17 cellular contexts compared by ENCODE assay signal in the genomic region with DNA sequence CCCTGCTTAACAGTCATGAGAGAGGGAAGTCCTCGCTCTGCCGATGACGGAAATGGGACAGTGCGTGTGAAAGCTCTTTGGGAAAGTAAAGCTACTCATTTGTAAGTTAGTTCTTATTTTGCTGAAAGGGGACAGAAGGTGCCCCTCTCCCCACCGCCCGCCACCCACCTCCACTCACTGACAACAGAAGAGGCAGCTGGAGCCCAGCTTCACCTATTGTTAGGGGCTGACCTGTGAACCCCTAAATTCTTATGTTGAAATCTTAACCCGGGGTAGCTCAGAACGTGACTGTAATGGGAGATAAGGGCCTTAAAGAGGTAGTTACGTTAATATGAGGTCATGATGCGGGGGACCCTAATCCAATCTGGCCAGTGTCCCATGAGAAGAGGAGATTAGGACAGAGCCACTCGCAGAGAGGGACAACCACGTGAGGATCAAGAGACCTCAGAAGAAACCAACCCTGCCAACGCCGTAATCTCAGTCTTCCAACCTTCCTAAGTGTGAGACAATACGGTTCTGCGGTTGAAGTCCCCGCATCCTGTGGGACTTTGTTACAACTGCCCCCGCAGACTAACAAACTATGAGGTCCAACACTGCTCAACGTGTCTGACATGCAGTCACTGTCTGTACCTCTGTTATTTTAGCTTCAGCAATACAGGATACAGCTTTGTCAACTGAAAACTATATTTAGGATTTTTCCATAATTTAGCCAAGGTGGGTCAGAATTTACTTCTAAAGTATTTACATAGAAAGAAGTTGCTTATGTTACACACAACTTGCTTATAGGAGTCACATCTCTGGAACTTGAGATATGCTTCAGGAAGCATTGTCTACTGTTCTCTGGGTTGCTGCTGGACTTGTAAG. TPM values are rescaled to one million over a fixed set of nuclear protein-coding genes. Genes with fewer than 3 reads are reported as not detected.
DNase-seq lines count a peak whose midpoint lies in the region; ATAC-seq and TF ChIP-seq lines count a peak whose summit lies in the region.
"Had no signal": no experiment of that assay in that cellular context is flagged by ENCODE, and none has a peak within 500 bp of the region (broad histone marks: within the 10 kb centered on the region; RNA-seq: fewer than 3 reads in every experiment).

No MANE protein-coding gene starts in this region.

- H3K4me3 ChIP-seq in right lobe of liver (no peak overlapping the region), testis (no peak overlapping the region)

- ATAC-seq in right lobe of liver, result no peak
- no peak for ATAC-seq in HG02678 (IDR thresholded peaks at IDR 0.05; ENCODE audit: unreplicated experiment)

- H3K36me3 ChIP-seq in right lobe of liver (peaks cover 0 to 4% (median 0%) of the 10 kb centered on the region in 4 donors), testis (ENCODE audit: low read depth, missing control alignments) (no peaks in the 10 kb centered on the region)

- TF ChIP-seq CTCF in right lobe of liver (IDR thresholded peaks at IDR 0.05) (no peak), testis (IDR thresholded peaks at IDR 0.05) (no peak)

- intact Hi-C loops in right lobe of liver (cut with DNase I) (no loop called here), testis (cut with DNase I; ENCODE audit: low total_unique reads) (no loop called here)

- H3K4me1 ChIP-seq in right lobe of liver (peaks cover 2 to 71% (median 24%) of the 10 kb centered on the region in 4 donors), testis (peaks cover 48% of the 10 kb centered on the region)

- TF ChIP-seq POLR2A in right lobe of liver (IDR thresholded peaks at IDR 0.05) (no peak), testis (IDR thresholded peaks at IDR 0.05) (no peak)

- DNase-seq in activated CD8-positive, alpha-beta memory T cell treated with anti-CD3 and anti-CD28 coated beads for 24 hours, result peak; percentile 15
- no peak for DNase-seq in activated CD8-positive, alpha-beta memory T cell treated with anti-CD3 and anti-CD28 coated beads, Interleukin-2, amount 50 U/mL, for 4 hours
- DNase-seq in right lobe of liver, result no peak
- DNase-seq in testis, result peak; percentile 86
- no peak for DNase-seq in iPS-NIHi11 (ENCODE audit: low spot score)
- no peak for DNase-seq in NCI-H2029 (lab: John Stamatoyannopoulos, UW)
- DNase-seq: 8988T; DMS79 treated with DMSO at 0.1 percent for 48 hours; HCEC 1CT; NCI-H146; NCI-H2107; NCI-H526 treated with DMSO at 0.1 percent for 48 hours; NK-92 treated with Interleukin-12 subunit alpha and Interleukin-12 subunit beta, amount 100 ng/mL, for 24 hours; OCI-M1 had no signal

- H3K27ac ChIP-seq in cingulate gyrus (ENCODE audit: low read depth, low read length) (peak overlapping the region; percentile 77), right lobe of liver (peak overlapping the region; percentile 96 to 98 (median 98)), testis (peak overlapping the region; percentile 70 to 73)
- H3K27ac ChIP-seq: RWPE1 had no signal

- 59% methylated on average over 9 of the region's 19 CpGs for WGBS in right lobe of liver (ENCODE audit: insufficient coverage, low coverage, low lambda C conversion rate, missing lambda C conversion rate)
- WGBS in testis, 2 donors, result 80 to 84% methylated on average over 19 of the region's 19 CpGs

- H3K27me3 ChIP-seq in right lobe of liver (no peaks in the 10 kb centered on the region), testis (no peaks in the 10 kb centered on the region)

- H3K9me3 ChIP-seq in right lobe of liver (no peaks in the 10 kb centered on the region), testis (no peaks in the 10 kb centered on the region)

RNA-seq across cellular contexts. Expression of a gene that starts 51.7 kb away (rescaled TPM):
- total RNA-seq in right lobe of liver (100 to 1,000 TPM; 165 to 218 (median 207) TPM), testis (100 to 1,000 TPM in 1 of 2 donors, 10 to 100 TPM in 1; 95.4 to 156 TPM)
- polyA plus RNA-seq in testis (ENCODE audit: insufficient read depth, low read depth, low replicate concordance), result 43.9 TPM

Comparison
In these comparisons a context has a peak if more than half of its experiments do, and no peak if none do; other contexts are left out.
1. DNase-seq: peak in activated CD8-positive, alpha-beta memory T cell treated with anti-CD3 and anti-CD28 coated beads for 24 hours (single experiment) and testis (single experiment); none in activated CD8-positive, alpha-beta memory T cell treated with anti-CD3 and anti-CD28 coated beads, Interleukin-2, amount 50 U/mL, for 4 hours (single experiment), right lobe of liver (0 of 3), iPS-NIHi11 (single experiment) and NCI-H2029 (single experiment).
2. Peak in every context shown above with its lines, with median percentiles within 50 percentile points of each other: H3K27ac ChIP-seq.